In the genomic region with DNA sequence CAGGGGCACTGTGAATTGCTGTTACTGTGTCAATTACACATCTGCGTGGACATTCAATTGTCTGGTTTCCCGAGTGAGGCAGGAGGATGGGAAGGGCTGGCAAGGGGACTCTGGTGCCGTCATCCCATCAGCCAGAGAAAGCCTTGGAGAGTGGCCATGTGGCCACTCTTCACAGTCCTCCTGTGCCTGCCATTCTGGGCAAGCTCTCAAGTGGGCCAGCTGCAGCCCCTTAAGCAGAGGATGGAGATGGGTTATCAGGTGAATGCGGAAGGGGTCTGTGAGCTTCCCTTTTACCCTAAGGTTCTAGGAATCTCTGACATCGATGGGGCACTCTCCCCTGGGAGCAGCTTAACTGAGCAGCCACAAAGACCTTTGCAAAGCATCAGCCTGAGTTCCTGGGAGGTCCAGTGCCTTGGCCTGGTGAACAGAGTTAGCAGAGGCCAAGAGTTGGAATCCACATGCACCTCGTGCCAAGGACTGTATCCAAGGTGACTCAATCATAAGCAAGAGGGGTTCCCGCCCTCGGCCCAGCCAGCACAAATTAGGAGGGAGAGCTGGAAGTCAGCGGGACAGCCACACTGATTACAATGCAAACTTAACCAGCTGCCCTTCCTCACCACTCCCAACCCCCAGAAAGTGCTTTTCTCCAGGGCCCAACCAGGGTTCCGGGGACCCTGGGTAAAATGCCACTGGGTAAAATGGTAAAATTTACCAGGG, we compare ENCODE assay signal across 14 cellular contexts.
DNase-seq lines count a peak whose midpoint lies in the region; ATAC-seq and TF ChIP-seq lines count a peak whose summit lies in the region.
"Had no signal": no experiment of that assay in that cellular context is flagged by ENCODE, and none has a peak within 500 bp of the region (broad histone marks: within the 10 kb centered on the region; RNA-seq: fewer than 3 reads in every experiment).

No MANE protein-coding gene starts in this region.

- intact Hi-C loops in testis (cut with DNase I; ENCODE audit: low total_unique reads), result no loop called here

- peak overlapping the region; percentile 20 for H3K9ac ChIP-seq in iPS-18a (ENCODE audit: low read length)

- TF ChIP-seq POLR2A in testis (IDR thresholded peaks at IDR 0.05), result no peak

- CTCF ChIA-PET in activated CD8-positive, alpha-beta memory T cell treated with anti-CD3 and anti-CD28 coated beads, Interleukin-2, amount 10 ng/mL, durations not matched to agents 7 days and 5 days (lab: Charles Lee), result no interaction called here

- H3K27me3 ChIP-seq in iPS-18a (ENCODE audit: control insufficient read depth, insufficient read depth, low read length), result peaks cover 79% of the 10 kb centered on the region
- H3K27me3 ChIP-seq in testis, result no peaks in the 10 kb centered on the region

- H3K4me1 ChIP-seq in iPS-18a (ENCODE audit: control insufficient read depth, low read depth, low read length), result peaks cover 21% of the 10 kb centered on the region
- no peaks in the 10 kb centered on the region for H3K4me1 ChIP-seq in testis

- H3K9me3 Mint-ChIP-seq in activated CD8-positive, alpha-beta memory T cell treated with anti-CD3 and anti-CD28 coated beads, Interleukin-2, amount 10 ng/mL, durations not matched to agents 7 days and 5 days (ENCODE audit: low read depth), result no peaks in the 10 kb centered on the region

- H3K36me3 Mint-ChIP-seq in activated CD8-positive, alpha-beta memory T cell treated with anti-CD3 and anti-CD28 coated beads, Interleukin-2, amount 10 ng/mL, durations not matched to agents 7 days and 5 days, result no peaks in the 10 kb centered on the region

- H3K36me3 ChIP-seq in iPS-18a (ENCODE audit: control insufficient read depth, low read depth, low read length), result no peaks in the 10 kb centered on the region
- H3K36me3 ChIP-seq in testis (ENCODE audit: low read depth, missing control alignments), result no peaks in the 10 kb centered on the region
- H3K36me3 ChIP-seq: neutrophil had no signal

- peak overlapping the region; percentile 50 for H3K27ac Mint-ChIP-seq in activated CD8-positive, alpha-beta memory T cell treated with anti-CD3 and anti-CD28 coated beads, Interleukin-2, amount 10 ng/mL, durations not matched to agents 7 days and 5 days

- no peak for TF ChIP-seq CTCF in testis (IDR thresholded peaks at IDR 0.05)

- 20 to 33% methylated on average over 10 of the region's 10 CpGs for WGBS in testis, 2 donors

- H3K27ac ChIP-seq in iPS-18a (ENCODE audit: low read length) (no peak overlapping the region), testis (no peak overlapping the region)
- H3K27ac ChIP-seq: neutrophil had no signal

- peak overlapping the region; percentile 49 for H3K4me3 ChIP-seq in iPS-18a (ENCODE audit: low read length)
- no peak overlapping the region for H3K4me3 ChIP-seq in testis

- DNase-seq in activated CD8-positive, alpha-beta memory T cell treated with anti-CD3 and anti-CD28 coated beads, Interleukin-2, amount 10 ng/mL, durations not matched to agents 7 days and 5 days, result no peak
- DNase-seq in activated CD8-positive, alpha-beta memory T cell treated with anti-CD3 and anti-CD28 coated beads, Interleukin-2, amount 50 U/mL, for 48 hours, result no peak
- DNase-seq in anterior cingulate cortex (lab: John Stamatoyannopoulos, UW) (peak in 47 of 58 donors; percentile 7 to 82 (median 47)), testis (peak; percentile 49), islet precursor cell (no peak), HUDEP-2 (lab: John Stamatoyannopoulos, UW; ENCODE audit: unreplicated experiment in 76 of 76) (no peak)
- DNase-seq: activated T-cell treated with anti-CD3 and anti-CD28 coated beads, Interleukin-2, amount 50 U/mL, for 48 hours; dermis blood vessel endothelial cell; DMS153; HCEC 1CT; NCI-H1417 treated with DMSO at 0.1 percent for 48 hours had no signal

- H3K4me3 Mint-ChIP-seq in activated CD8-positive, alpha-beta memory T cell treated with anti-CD3 and anti-CD28 coated beads, Interleukin-2, amount 10 ng/mL, durations not matched to agents 7 days and 5 days, result no peak overlapping the region

- H3K4me1 Mint-ChIP-seq in activated CD8-positive, alpha-beta memory T cell treated with anti-CD3 and anti-CD28 coated beads, Interleukin-2, amount 10 ng/mL, durations not matched to agents 7 days and 5 days, result no peaks in the 10 kb centered on the region

- ATAC-seq in activated CD8-positive, alpha-beta memory T cell treated with anti-CD3 and anti-CD28 coated beads, Interleukin-2, amount 10 ng/mL, durations not matched to agents 7 days and 5 days, result no peak
- no peak for ATAC-seq in GM19467 (IDR thresholded peaks at IDR 0.05; ENCODE audit: unreplicated experiment)

- H3K27me3 Mint-ChIP-seq in activated CD8-positive, alpha-beta memory T cell treated with anti-CD3 and anti-CD28 coated beads, Interleukin-2, amount 10 ng/mL, durations not matched to agents 7 days and 5 days, result peaks cover 60% of the 10 kb centered on the region

- H3K9me3 ChIP-seq in iPS-18a (ENCODE audit: control insufficient read depth, low read depth, low read length) (no peaks in the 10 kb centered on the region), testis (no peaks in the 10 kb centered on the region)
- H3K9me3 ChIP-seq: neutrophil had no signal

Comparison
In these comparisons a context has a peak if more than half of its experiments do, and no peak if none do; other contexts are left out.
1. DNase-seq: peak in anterior cingulate cortex (47 of 58) and testis (single experiment); none in activated CD8-positive, alpha-beta memory T cell treated with anti-CD3 and anti-CD28 coated beads, Interleukin-2, amount 10 ng/mL, durations not matched to agents 7 days and 5 days (single experiment), activated CD8-positive, alpha-beta memory T cell treated with anti-CD3 and anti-CD28 coated beads, Interleukin-2, amount 50 U/mL, for 48 hours (single experiment), islet precursor cell (single experiment) and HUDEP-2 (0 of 76).